Comparison of ENCODE assay signal across 1 cellular context in the genomic region with DNA sequence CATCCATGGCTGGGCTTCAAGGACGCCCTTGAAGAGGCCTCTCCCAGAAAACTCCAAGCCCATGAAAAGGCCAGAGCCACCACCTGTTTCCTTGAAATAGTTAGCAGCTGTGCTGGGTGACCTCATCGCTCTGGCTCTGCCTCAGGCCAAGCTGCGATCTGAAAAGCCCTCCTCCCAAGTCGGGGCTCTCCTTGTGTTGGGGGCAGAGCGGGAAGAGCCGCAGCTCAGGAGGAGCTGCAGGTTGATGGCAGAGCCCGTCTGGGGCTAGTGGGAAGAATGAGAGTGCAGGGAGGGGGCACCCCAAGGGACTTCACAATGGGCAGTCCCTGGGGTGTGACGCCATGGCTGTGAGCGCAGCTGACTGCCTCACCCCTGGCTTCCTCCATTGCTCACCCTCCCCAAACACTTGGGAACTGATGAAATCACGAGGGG.
TF ChIP-seq lines count a peak whose summit lies in the region.

No MANE protein-coding gene starts in this region.

TF ChIP-seq in HEK293, 187 proteins besides CTCF, POLR2A, EP300 and RAD21 (continued from another document):
- TF ChIP-seq, protein P1, sequence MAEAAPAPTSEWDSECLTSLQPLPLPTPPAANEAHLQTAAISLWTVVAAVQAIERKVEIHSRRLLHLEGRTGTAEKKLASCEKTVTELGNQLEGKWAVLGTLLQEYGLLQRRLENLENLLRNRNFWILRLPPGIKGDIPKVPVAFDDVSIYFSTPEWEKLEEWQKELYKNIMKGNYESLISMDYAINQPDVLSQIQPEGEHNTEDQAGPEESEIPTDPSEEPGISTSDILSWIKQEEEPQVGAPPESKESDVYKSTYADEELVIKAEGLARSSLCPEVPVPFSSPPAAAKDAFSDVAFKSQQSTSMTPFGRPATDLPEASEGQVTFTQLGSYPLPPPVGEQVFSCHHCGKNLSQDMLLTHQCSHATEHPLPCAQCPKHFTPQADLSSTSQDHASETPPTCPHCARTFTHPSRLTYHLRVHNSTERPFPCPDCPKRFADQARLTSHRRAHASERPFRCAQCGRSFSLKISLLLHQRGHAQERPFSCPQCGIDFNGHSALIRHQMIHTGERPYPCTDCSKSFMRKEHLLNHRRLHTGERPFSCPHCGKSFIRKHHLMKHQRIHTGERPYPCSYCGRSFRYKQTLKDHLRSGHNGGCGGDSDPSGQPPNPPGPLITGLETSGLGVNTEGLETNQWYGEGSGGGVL (tag by site-specific recombination; IDR thresholded peaks at IDR 0.05), result peak; percentile 46; the same call in 1 of the 2 replicates
- TF ChIP-seq ZNF792 (tag by site-specific recombination; IDR thresholded peaks at IDR 0.05), result no peak
- no peak for TF ChIP-seq HOXC10 (CRISPR knock-in tag; IDR thresholded peaks at IDR 0.05)
- TF ChIP-seq, protein P2, sequence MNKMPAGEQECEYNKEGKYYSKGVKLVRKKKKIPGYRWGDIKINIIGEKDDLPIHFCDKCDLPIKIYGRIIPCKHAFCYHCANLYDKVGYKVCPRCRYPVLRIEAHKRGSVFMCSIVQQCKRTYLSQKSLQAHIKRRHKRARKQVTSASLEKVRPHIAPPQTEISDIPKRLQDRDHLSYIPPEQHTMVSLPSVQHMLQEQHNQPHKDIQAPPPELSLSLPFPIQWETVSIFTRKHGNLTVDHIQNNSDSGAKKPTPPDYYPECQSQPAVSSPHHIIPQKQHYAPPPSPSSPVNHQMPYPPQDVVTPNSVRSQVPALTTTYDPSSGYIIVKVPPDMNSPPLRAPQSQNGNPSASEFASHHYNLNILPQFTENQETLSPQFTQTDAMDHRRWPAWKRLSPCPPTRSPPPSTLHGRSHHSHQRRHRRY (tag by site-specific recombination; IDR thresholded peaks at IDR 0.05), result no peak
- TF ChIP-seq ZBTB20 (tag by site-specific recombination; IDR thresholded peaks at IDR 0.05), result no peak
- no peak for TF ChIP-seq TRIM28 (IDR thresholded peaks at IDR 0.05; ENCODE audit: borderline replicate concordance, low read length)
- TF ChIP-seq, protein P3, sequence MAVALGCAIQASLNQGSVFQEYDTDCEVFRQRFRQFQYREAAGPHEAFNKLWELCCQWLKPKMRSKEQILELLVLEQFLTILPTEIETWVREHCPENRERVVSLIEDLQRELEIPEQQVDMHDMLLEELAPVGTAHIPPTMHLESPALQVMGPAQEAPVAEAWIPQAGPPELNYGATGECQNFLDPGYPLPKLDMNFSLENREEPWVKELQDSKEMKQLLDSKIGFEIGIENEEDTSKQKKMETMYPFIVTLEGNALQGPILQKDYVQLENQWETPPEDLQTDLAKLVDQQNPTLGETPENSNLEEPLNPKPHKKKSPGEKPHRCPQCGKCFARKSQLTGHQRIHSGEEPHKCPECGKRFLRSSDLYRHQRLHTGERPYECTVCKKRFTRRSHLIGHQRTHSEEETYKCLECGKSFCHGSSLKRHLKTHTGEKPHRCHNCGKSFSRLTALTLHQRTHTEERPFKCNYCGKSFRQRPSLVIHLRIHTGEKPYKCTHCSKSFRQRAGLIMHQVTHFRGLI (tag by site-specific recombination; IDR thresholded peaks at IDR 0.05), result 0 out of 2 replicates have a peak, but pooled peaks have one; percentile 22
- no peak for TF ChIP-seq SALL2 (tag by site-specific recombination; IDR thresholded peaks at IDR 0.05; ENCODE audit: borderline replicate concordance)
- TF ChIP-seq ZBTB17 (tag by site-specific recombination; IDR thresholded peaks at IDR 0.05), result no peak
- no peak for TF ChIP-seq ZNF16 (tag by site-specific recombination; IDR thresholded peaks at IDR 0.05; ENCODE audit: low read depth)
- TF ChIP-seq ZBTB8A (tag by site-specific recombination; IDR thresholded peaks at IDR 0.05), result peak; percentile 29; the same call in 1 of the 2 replicates
- no peak for TF ChIP-seq ZNF223 (tag by site-specific recombination; IDR thresholded peaks at IDR 0.05)
- no peak for TF ChIP-seq HOXD13 (CRISPR knock-in tag; IDR thresholded peaks at IDR 0.05; ENCODE audit: borderline replicate concordance)
- no peak for TF ChIP-seq ZNF660 (tag by site-specific recombination; IDR thresholded peaks at IDR 0.05)
- TF ChIP-seq ZNF341 (tag by site-specific recombination; IDR thresholded peaks at IDR 0.05; ENCODE audit: low read depth), result peak; percentile 90
- no peak for TF ChIP-seq YY1 (tag by site-specific recombination; IDR thresholded peaks at IDR 0.05)
- no peak for TF ChIP-seq SETDB1 (IDR thresholded peaks at IDR 0.05; ENCODE audit: insufficient read length, low read length)
- TF ChIP-seq ZNF561 (tag by site-specific recombination; IDR thresholded peaks at IDR 0.05; ENCODE audit: borderline replicate concordance), result no peak
- TF ChIP-seq, protein P4, sequence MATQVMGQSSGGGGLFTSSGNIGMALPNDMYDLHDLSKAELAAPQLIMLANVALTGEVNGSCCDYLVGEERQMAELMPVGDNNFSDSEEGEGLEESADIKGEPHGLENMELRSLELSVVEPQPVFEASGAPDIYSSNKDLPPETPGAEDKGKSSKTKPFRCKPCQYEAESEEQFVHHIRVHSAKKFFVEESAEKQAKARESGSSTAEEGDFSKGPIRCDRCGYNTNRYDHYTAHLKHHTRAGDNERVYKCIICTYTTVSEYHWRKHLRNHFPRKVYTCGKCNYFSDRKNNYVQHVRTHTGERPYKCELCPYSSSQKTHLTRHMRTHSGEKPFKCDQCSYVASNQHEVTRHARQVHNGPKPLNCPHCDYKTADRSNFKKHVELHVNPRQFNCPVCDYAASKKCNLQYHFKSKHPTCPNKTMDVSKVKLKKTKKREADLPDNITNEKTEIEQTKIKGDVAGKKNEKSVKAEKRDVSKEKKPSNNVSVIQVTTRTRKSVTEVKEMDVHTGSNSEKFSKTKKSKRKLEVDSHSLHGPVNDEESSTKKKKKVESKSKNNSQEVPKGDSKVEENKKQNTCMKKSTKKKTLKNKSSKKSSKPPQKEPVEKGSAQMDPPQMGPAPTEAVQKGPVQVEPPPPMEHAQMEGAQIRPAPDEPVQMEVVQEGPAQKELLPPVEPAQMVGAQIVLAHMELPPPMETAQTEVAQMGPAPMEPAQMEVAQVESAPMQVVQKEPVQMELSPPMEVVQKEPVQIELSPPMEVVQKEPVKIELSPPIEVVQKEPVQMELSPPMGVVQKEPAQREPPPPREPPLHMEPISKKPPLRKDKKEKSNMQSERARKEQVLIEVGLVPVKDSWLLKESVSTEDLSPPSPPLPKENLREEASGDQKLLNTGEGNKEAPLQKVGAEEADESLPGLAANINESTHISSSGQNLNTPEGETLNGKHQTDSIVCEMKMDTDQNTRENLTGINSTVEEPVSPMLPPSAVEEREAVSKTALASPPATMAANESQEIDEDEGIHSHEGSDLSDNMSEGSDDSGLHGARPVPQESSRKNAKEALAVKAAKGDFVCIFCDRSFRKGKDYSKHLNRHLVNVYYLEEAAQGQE (tag by site-specific recombination; IDR thresholded peaks at IDR 0.05), result no peak
